1 cellular context compared by ENCODE assay signal in genomic region chr11:76419896-76420295, GRCh38.
TF ChIP-seq lines count a peak whose summit lies in the region.

No MANE protein-coding gene starts in this region.

TF ChIP-seq in GM12878, 131 proteins besides CTCF, POLR2A, EP300 and RAD21:
- no peak for TF ChIP-seq SMARCA5 (IDR thresholded peaks at IDR 0.05)
- TF ChIP-seq ESRRA (IDR thresholded peaks at IDR 0.05; ENCODE audit: low read length): no peak
- peak; percentile 21; the same call in 1 of the 2 replicates for TF ChIP-seq SMC3 (IDR thresholded peaks at IDR 0.05; ENCODE audit: borderline replicate concordance, low read length)
